23 cellular contexts compared by ENCODE assay signal in the genomic region with DNA sequence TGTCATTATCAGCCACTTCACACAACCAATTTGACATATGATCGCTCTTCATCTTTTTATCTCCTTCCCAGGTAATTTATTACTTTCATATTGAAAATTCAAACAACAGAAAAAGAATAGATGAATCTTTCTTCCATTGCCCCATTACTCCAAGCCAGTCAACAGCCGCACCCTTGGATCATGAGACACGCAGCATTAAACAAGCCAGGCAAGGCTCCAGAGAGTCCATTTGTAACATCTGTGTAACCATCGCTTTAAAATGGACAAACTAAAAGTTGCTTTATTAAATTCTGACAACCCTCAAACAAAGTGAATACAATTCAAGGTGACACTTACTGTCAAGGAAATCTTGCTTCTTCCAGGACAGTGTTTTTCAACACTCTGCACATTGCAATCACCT.
"Had no signal": no experiment of that assay in that cellular context is flagged by ENCODE, and none has a peak within 500 bp of the region (broad histone marks: within the 10 kb centered on the region; RNA-seq: fewer than 3 reads in every experiment).

No MANE protein-coding gene starts in this region.

- H3K4me3 ChIP-seq: breast epithelium, ovary, skin epidermis, thoracic aorta, uterus had no signal

- H3K27me3 ChIP-seq: breast epithelium, ovary, uterus had no signal

- H3K27ac ChIP-seq: breast epithelium, epithelial cell of prostate, ovary, skin epidermis, thoracic aorta, uterus, VCaP had no signal

- H3K4me1 ChIP-seq: breast epithelium, uterus had no signal

- DNase-seq: activated CD4-positive, alpha-beta T cell treated with anti-CD3 and anti-CD28 coated beads for 4 hours; activated CD4-positive, alpha-beta T cell treated with anti-CD3 and anti-CD28 coated beads, Interleukin-2, amount 50 U/mL, for 4 hours; activated CD8-positive, alpha-beta memory T cell treated with anti-CD3 and anti-CD28 coated beads for 24 hours; activated naive CD8-positive, alpha-beta T cell treated with anti-CD3 and anti-CD28 coated beads, Interleukin-2, amount 50 U/mL, for 24 hours; activated T-cell treated with anti-CD3 and anti-CD28 coated beads, Interleukin-2, amount 50 U/mL, for 24 hours; amygdala; central memory CD4-positive, alpha-beta T cell; head of caudate nucleus; hippocampal formation; kidney; naive thymus-derived CD4-positive, alpha-beta T cell; ovary; stimulated activated CD4-positive, alpha-beta T cell treated with anti-CD3 and anti-CD28 coated beads, Interleukin-12 subunit alpha, Interleukin-12 subunit beta, amount 100 ng/mL, for 4 hours; stimulated activated CD4-positive, alpha-beta T cell treated with anti-CD3 and anti-CD28 coated beads, Interleukin-4, amount 100 ng/mL, for 1 hour; stimulated activated naive CD8-positive, alpha-beta T cell treated with anti-CD3 and anti-CD28 coated beads, Interleukin-15, Interleukin-2, amounts not matched to agents 100 U/mL and 50 U/mL, for 24 hours; trophoblast cell; uterus had no signal

- H3K9me3 ChIP-seq: breast epithelium, ovary, thoracic aorta, uterus had no signal

- ATAC-seq: activated naive CD8-positive, alpha-beta T cell treated with anti-CD3 and anti-CD28 coated beads, Interleukin-2, amount 50 U/mL, for 24 hours; naive thymus-derived CD4-positive, alpha-beta T cell; sciatic nerve; stimulated activated naive CD8-positive, alpha-beta T cell treated with anti-CD3 and anti-CD28 coated beads, Interleukin-15, Interleukin-2, amounts not matched to agents 100 U/mL and 50 U/mL, for 24 hours had no signal

- H3K36me3 ChIP-seq: breast epithelium, ovary, thoracic aorta, uterus had no signal
